ENCODE assay signal across 6 cellular contexts in the genomic region with DNA sequence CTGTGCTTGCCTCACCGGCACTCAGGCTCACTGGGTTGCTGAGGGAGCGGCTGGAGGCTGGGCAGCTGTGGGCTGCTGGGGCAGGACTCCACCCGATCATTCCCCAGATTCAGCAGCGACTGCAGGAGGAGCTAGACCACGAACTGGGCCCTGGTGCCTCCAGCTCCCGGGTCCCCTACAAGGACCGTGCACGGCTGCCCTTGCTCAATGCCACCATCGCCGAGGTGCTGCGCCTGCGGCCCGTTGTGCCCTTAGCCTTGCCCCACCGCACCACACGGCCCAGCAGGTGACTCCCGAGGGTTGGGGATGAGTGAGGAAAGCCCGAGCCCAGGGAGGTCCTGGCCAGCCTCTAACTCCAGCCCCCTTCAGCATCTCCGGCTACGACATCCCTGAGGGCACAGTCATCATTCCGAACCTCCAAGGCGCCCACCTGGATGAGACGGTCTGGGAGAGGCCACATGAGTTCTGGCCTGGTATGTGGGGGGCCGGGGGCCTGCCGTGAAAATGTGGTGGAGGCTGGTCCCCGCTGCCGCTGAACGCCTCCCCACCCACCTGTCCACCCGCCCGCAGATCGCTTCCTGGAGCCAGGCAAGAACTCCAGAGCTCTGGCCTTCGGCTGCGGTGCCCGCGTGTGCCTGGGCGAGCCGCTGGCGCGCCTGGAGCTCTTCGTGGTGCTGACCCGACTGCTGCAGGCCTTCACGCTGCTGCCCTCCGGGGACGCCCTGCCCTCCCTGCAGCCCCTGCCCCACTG. TPM values are rescaled to one million over a fixed set of nuclear protein-coding genes. Genes with fewer than 3 reads are reported as not detected.
"Had no signal": no experiment of that assay in that cellular context is flagged by ENCODE, and none has a peak within 500 bp of the region (broad histone marks: within the 10 kb centered on the region; RNA-seq: fewer than 3 reads in every experiment).

No MANE protein-coding gene starts in this region.

RNA-seq across cellular contexts. Expression of a gene that starts 2.3 kb away (rescaled TPM):
- total RNA-seq: HT-29, LHCN-M2, OCI-LY7, PC-3, RPMI7951, SJCRH30 had no signal
